Comparison of ENCODE assay signal across 9 cellular contexts in genomic region chr6:53734473-53735299, GRCh38.
DNase-seq lines count a peak whose midpoint lies in the region; ATAC-seq and TF ChIP-seq lines count a peak whose summit lies in the region.
"Had no signal": no experiment of that assay in that cellular context is flagged by ENCODE, and none has a peak within 500 bp of the region (broad histone marks: within the 10 kb centered on the region; RNA-seq: fewer than 3 reads in every experiment).

No MANE protein-coding gene starts in this region.

- H4K20me1 ChIP-seq in SU-DHL-6 (ENCODE audit: low read depth, low read length), result no peaks in the 10 kb centered on the region

- no peaks in the 10 kb centered on the region for H3F3A ChIP-seq in SU-DHL-6 (ENCODE audit: insufficient read depth)

- no peak for ATAC-seq in GM21723 (IDR thresholded peaks at IDR 0.05; ENCODE audit: unreplicated experiment)

- no peak overlapping the region for H2AFZ ChIP-seq in SU-DHL-6 (ENCODE audit: low read depth, low read length, severe bottlenecking)

- H3K79me2 ChIP-seq in SU-DHL-6 (ENCODE audit: insufficient read depth, low read length), result no peaks in the 10 kb centered on the region

- H3K9me3 ChIP-seq in SU-DHL-6 (ENCODE audit: insufficient read depth, low read length), result no peaks in the 10 kb centered on the region
- H3K9me3 ChIP-seq: upper lobe of left lung had no signal

- no peaks in the 10 kb centered on the region for H3K9me2 ChIP-seq in SU-DHL-6 (replicated peaks; ENCODE audit: insufficient read depth, low read length)

- no peaks in the 10 kb centered on the region for H3K27me3 ChIP-seq in SU-DHL-6 (ENCODE audit: low read length)
- H3K27me3 ChIP-seq: upper lobe of left lung had no signal

- no peaks in the 10 kb centered on the region for H3K36me3 ChIP-seq in SU-DHL-6 (ENCODE audit: low read length)
- H3K36me3 ChIP-seq: upper lobe of left lung had no signal

- TF ChIP-seq CTCF in SU-DHL-6 (IDR thresholded peaks at IDR 0.05; ENCODE audit: insufficient read depth, low read length, poor library complexity, severe bottlenecking) (peak; percentile 32), fibroblast of pulmonary artery (IDR thresholded peaks at IDR 0.05; ENCODE audit: low read length, missing control alignments) (peak; percentile 46)

- H3K9ac ChIP-seq in SU-DHL-6 (ENCODE audit: low read length), result no peak overlapping the region

- H3K4me2 ChIP-seq in SU-DHL-6 (ENCODE audit: low read depth, low read length, poor library complexity, severe bottlenecking), result no peak overlapping the region

- peak; percentile 9 for DNase-seq in stimulated activated CD4-positive, alpha-beta T cell treated with anti-CD3 and anti-CD28 coated beads, Interleukin-4, amount 100 ng/mL, for 24 hours
- DNase-seq in stimulated activated CD4-positive, alpha-beta T cell treated with anti-CD3 and anti-CD28 coated beads, Interleukin-4, amount 100 ng/mL, for 1 hour, result no peak
- DNase-seq in HuH-7.5 (ENCODE audit: low spot score), result peak; percentile 12
- DNase-seq in fibroblast of pulmonary artery (ENCODE audit: low read depth), result peak; percentile 67
- no peak for DNase-seq in NCI-H187 treated with DMSO at 0.1 percent for 48 hours (lab: John Stamatoyannopoulos, UW)

- H3K27ac ChIP-seq in SU-DHL-6 (ENCODE audit: low read depth, low read length), result no peak overlapping the region
- peak overlapping the region in 16 of 21 experiments; percentile 24 to 77 (median 62) for H3K27ac ChIP-seq in skin epidermis

- no peak overlapping the region for H3K4me3 ChIP-seq in SU-DHL-6 (ENCODE audit: insufficient read depth, low read length, poor library complexity, severe bottlenecking)
- no peak overlapping the region for H3K4me3 ChIP-seq in fibroblast of pulmonary artery (replicated peaks; ENCODE audit: low read depth, low read length)
- H3K4me3 ChIP-seq in skin epidermis, result no peak overlapping the region
- H3K4me3 ChIP-seq: upper lobe of left lung had no signal

Comparison
In these comparisons a context has a peak if more than half of its experiments do, and no peak if none do; other contexts are left out.
1. DNase-seq: peak in stimulated activated CD4-positive, alpha-beta T cell treated with anti-CD3 and anti-CD28 coated beads, Interleukin-4, amount 100 ng/mL, for 24 hours (single experiment), HuH-7.5 (single experiment) and fibroblast of pulmonary artery (single experiment); none in stimulated activated CD4-positive, alpha-beta T cell treated with anti-CD3 and anti-CD28 coated beads, Interleukin-4, amount 100 ng/mL, for 1 hour (single experiment) and NCI-H187 treated with DMSO at 0.1 percent for 48 hours (single experiment).